ENCODE assay signal across 30 cellular contexts in genomic region chr2:172571245-172571644, GRCh38.
"Had no signal": no experiment of that assay in that cellular context is flagged by ENCODE, and none has a peak within 500 bp of the region (broad histone marks: within the 10 kb centered on the region; RNA-seq: fewer than 3 reads in every experiment).

No MANE protein-coding gene starts in this region.

- H3K27me3 ChIP-seq: brain microvascular endothelial cell, esophagus muscularis mucosa, foreskin keratinocyte, gastrocnemius medialis, heart left ventricle had no signal

- ATAC-seq: activated CD8-positive, alpha-beta memory T cell treated with anti-CD3 and anti-CD28 coated beads, Interleukin-2, amount 10 ng/mL, durations not matched to agents 7 days and 5 days; activated CD8-positive, alpha-beta T cell treated with anti-CD3 and anti-CD28 coated beads, Interleukin-2, amount 10 ng/mL, durations not matched to agents 7 days and 5 days; activated naive CD4-positive, alpha-beta T cell treated with anti-CD3 and anti-CD28 coated beads, Interleukin-2, amount 50 U/mL, for 72 hours; effector memory CD8-positive, alpha-beta T cell; foreskin keratinocyte; gastrocnemius medialis; heart left ventricle; WTC11 had no signal

- H3K4me1 ChIP-seq: esophagus muscularis mucosa, foreskin keratinocyte, gastrocnemius medialis, heart left ventricle had no signal

- H3K4me1 Mint-ChIP-seq: activated CD8-positive, alpha-beta memory T cell treated with anti-CD3 and anti-CD28 coated beads, Interleukin-2, amount 10 ng/mL, durations not matched to agents 7 days and 5 days; WTC11 had no signal

- H3K27me3 Mint-ChIP-seq: activated CD4-positive, alpha-beta memory T cell treated with anti-CD3 and anti-CD28 coated beads for 36 hours; activated CD8-positive, alpha-beta memory T cell treated with anti-CD3 and anti-CD28 coated beads, Interleukin-2, amount 10 ng/mL, durations not matched to agents 7 days and 5 days; activated naive CD4-positive, alpha-beta T cell treated with anti-CD3 and anti-CD28 coated beads, Interleukin-2, amount 10 ng/mL, durations not matched to agents 7 days and 5 days; activated naive CD8-positive, alpha-beta T cell treated with anti-CD3 and anti-CD28 coated beads, Interleukin-2, amount 10 ng/mL, durations not matched to agents 7 days and 5 days; effector memory CD8-positive, alpha-beta T cell had no signal

- H3K4me3 Mint-ChIP-seq: activated CD4-positive, alpha-beta memory T cell treated with anti-CD3 and anti-CD28 coated beads for 36 hours; activated CD8-positive, alpha-beta memory T cell treated with anti-CD3 and anti-CD28 coated beads, Interleukin-2, amount 10 ng/mL, durations not matched to agents 7 days and 5 days; activated CD8-positive, alpha-beta T cell treated with anti-CD3 and anti-CD28 coated beads, Interleukin-2, amount 10 ng/mL, durations not matched to agents 7 days and 5 days; activated naive CD4-positive, alpha-beta T cell treated with anti-CD3 and anti-CD28 coated beads, Interleukin-2, amount 10 ng/mL, durations not matched to agents 7 days and 5 days; activated naive CD8-positive, alpha-beta T cell treated with anti-CD3 and anti-CD28 coated beads, Interleukin-2, amount 10 ng/mL, durations not matched to agents 7 days and 5 days; effector memory CD8-positive, alpha-beta T cell; WTC11 had no signal

- H3K4me3 ChIP-seq: esophagus muscularis mucosa, gastrocnemius medialis, heart left ventricle had no signal

- H3K27ac Mint-ChIP-seq: activated CD4-positive, alpha-beta memory T cell treated with anti-CD3 and anti-CD28 coated beads for 36 hours; activated CD8-positive, alpha-beta memory T cell treated with anti-CD3 and anti-CD28 coated beads, Interleukin-2, amount 10 ng/mL, durations not matched to agents 7 days and 5 days; activated CD8-positive, alpha-beta T cell treated with anti-CD3 and anti-CD28 coated beads, Interleukin-2, amount 10 ng/mL, durations not matched to agents 7 days and 5 days; activated naive CD4-positive, alpha-beta T cell treated with anti-CD3 and anti-CD28 coated beads, Interleukin-2, amount 10 ng/mL, durations not matched to agents 7 days and 5 days; activated naive CD4-positive, alpha-beta T cell treated with anti-CD3 and anti-CD28 coated beads, Interleukin-2, amount 50 U/mL, for 72 hours; activated naive CD8-positive, alpha-beta T cell treated with anti-CD3 and anti-CD28 coated beads, Interleukin-2, amount 10 ng/mL, durations not matched to agents 7 days and 5 days; effector memory CD8-positive, alpha-beta T cell; WTC11 had no signal

- H3K9me3 ChIP-seq: gastrocnemius medialis had no signal

- DNase-seq: activated CD4-positive, alpha-beta memory T cell treated with anti-CD3 and anti-CD28 coated beads for 36 hours; activated CD4-positive, alpha-beta T cell treated with anti-CD3 and anti-CD28 coated beads for 1 hour; activated CD4-positive, alpha-beta T cell treated with anti-CD3 and anti-CD28 coated beads for 48 hours; activated CD8-positive, alpha-beta memory T cell treated with anti-CD3 and anti-CD28 coated beads, Interleukin-2, amount 10 ng/mL, durations not matched to agents 7 days and 5 days; activated CD8-positive, alpha-beta memory T cell treated with anti-CD3 and anti-CD28 coated beads, Interleukin-2, amount 50 U/mL, for 4 hours; activated CD8-positive, alpha-beta T cell treated with anti-CD3 and anti-CD28 coated beads, Interleukin-2, amount 10 ng/mL, durations not matched to agents 7 days and 5 days; activated gamma-delta T cell; activated naive CD4-positive, alpha-beta T cell; activated naive CD4-positive, alpha-beta T cell treated with anti-CD3 and anti-CD28 coated beads, Interleukin-2, amount 10 ng/mL, durations not matched to agents 7 days and 5 days; activated naive CD8-positive, alpha-beta T cell treated with anti-CD3 and anti-CD28 coated beads, Interleukin-2, amount 10 ng/mL, durations not matched to agents 7 days and 5 days; activated T-cell treated with anti-CD3 and anti-CD28 coated beads, Interleukin-2, amount 50 U/mL, for 1 hour; activated T-cell treated with anti-CD3 and anti-CD28 coated beads, Interleukin-2, amount 50 U/mL, for 48 hours; amniotic stem cell; anterior cingulate cortex; brain microvascular endothelial cell; caudate nucleus; cortex of kidney; dermis blood vessel endothelial cell; effector CD4-positive, alpha-beta T cell; effector memory CD8-positive, alpha-beta T cell; erythroblast; foreskin keratinocyte; gastrocnemius medialis; glutamatergic neuron; heart left ventricle; T-helper 2 cell had no signal

- H3K27ac ChIP-seq: brain microvascular endothelial cell, esophagus muscularis mucosa, foreskin keratinocyte, gastrocnemius medialis, heart left ventricle, VCaP had no signal
